ENCODE assay signal across 16 cellular contexts in the genomic region with DNA sequence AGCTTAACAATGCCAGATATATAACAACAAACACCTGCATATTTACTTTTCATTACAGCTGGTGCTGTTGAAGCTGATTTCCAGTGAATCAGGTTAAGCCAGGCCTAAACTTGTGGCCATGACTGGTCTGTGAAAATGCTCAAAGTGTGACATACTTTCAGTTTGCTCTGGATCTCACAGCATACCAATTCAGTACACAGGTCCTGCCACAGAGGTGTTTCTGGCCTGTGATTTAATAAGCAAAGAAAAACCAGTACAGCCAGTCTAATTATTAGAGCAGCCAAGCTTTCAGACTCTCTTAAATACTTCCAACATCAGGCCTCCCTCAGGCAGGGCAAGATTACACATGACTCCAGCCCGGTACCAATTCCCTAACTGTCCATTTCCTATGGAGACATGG. TPM values are rescaled to one million over a fixed set of nuclear protein-coding genes. Genes with fewer than 3 reads are reported as not detected.
DNase-seq lines count a peak whose midpoint lies in the region; ATAC-seq, FAIRE-seq and TF ChIP-seq lines count a peak whose summit lies in the region.
"Had no signal": no experiment of that assay in that cellular context is flagged by ENCODE, and none has a peak within 500 bp of the region (broad histone marks: within the 10 kb centered on the region; RNA-seq: fewer than 3 reads in every experiment).

No MANE protein-coding gene starts in this region.

- H3K9me3 ChIP-seq in suprapubic skin: no peaks in the 10 kb centered on the region
- H3K9me3 ChIP-seq: esophagus muscularis mucosa, right lobe of liver, thoracic aorta had no signal

- no peaks in the 10 kb centered on the region for H3K36me3 ChIP-seq in suprapubic skin
- H3K36me3 ChIP-seq: cardiac muscle cell, esophagus muscularis mucosa, right lobe of liver, thoracic aorta had no signal

- H3K27me3 ChIP-seq in suprapubic skin: no peaks in the 10 kb centered on the region
- H3K27me3 ChIP-seq: cardiac muscle cell, esophagus muscularis mucosa, right lobe of liver had no signal

- DNase-seq in GM19239 (ENCODE audit: insufficient read length, low spot score) (peak; percentile 28), HT-29 (ENCODE audit: low spot score) (peak; percentile 26), immature natural killer cell (peak; percentile 52 to 70 (median 59)), suprapubic skin (ENCODE audit: low spot score in 2 of 2) (no peak), OCI-M2 (lab: John Stamatoyannopoulos, UW; ENCODE audit: unreplicated experiment) (no peak), NCI-H446 (lab: John Stamatoyannopoulos, UW) (no peak)
- DNase-seq in stimulated activated naive CD8-positive, alpha-beta T cell treated with anti-CD3 and anti-CD28 coated beads, Interleukin-15, amount 100 ng/mL, for 72 hours: no peak
- no peak for DNase-seq in activated CD8-positive, alpha-beta memory T cell treated with anti-CD3 and anti-CD28 coated beads, Interleukin-2, amount 50 U/mL, for 4 hours
- DNase-seq: activated CD4-positive, alpha-beta T cell treated with anti-CD3 and anti-CD28 coated beads, Interleukin-2, amount 50 U/mL, for 1 hour; IMR-90; NCI-H1694 treated with DMSO at 0.1 percent for 48 hours; right lobe of liver had no signal

- H3K4me1 Mint-ChIP-seq in immature natural killer cell: peaks cover 72 to 87% of the 10 kb centered on the region in 2 donors
- H3K4me1 Mint-ChIP-seq in stimulated activated naive CD8-positive, alpha-beta T cell treated with anti-CD3 and anti-CD28 coated beads, Interleukin-15, amount 100 ng/mL, for 72 hours: peaks cover 18% of the 10 kb centered on the region

- ATAC-seq in stimulated activated naive CD8-positive, alpha-beta T cell treated with anti-CD3 and anti-CD28 coated beads, Interleukin-15, amount 100 ng/mL, for 72 hours: no peak

- H3K4me1 ChIP-seq in suprapubic skin: peaks cover 59% of the 10 kb centered on the region
- H3K4me1 ChIP-seq: right lobe of liver had no signal

- H3K9me3 Mint-ChIP-seq in immature natural killer cell: no peaks in the 10 kb centered on the region
- H3K9me3 Mint-ChIP-seq in stimulated activated naive CD8-positive, alpha-beta T cell treated with anti-CD3 and anti-CD28 coated beads, Interleukin-15, amount 100 ng/mL, for 72 hours: no peaks in the 10 kb centered on the region

- H3K36me3 Mint-ChIP-seq in immature natural killer cell: peaks cover 0 to 5% (median 0%) of the 10 kb centered on the region in 3 donors

- WGBS in suprapubic skin: 40% methylated on average over 1 of the region's 1 CpG

- no peak for TF ChIP-seq EP300 in suprapubic skin (IDR thresholded peaks at IDR 0.05)

- peak overlapping the region; percentile 53 to 85 (median 80) for H3K4me3 Mint-ChIP-seq in immature natural killer cell
- H3K4me3 Mint-ChIP-seq in stimulated activated naive CD8-positive, alpha-beta T cell treated with anti-CD3 and anti-CD28 coated beads, Interleukin-15, amount 100 ng/mL, for 72 hours: no peak overlapping the region

- H3K27ac Mint-ChIP-seq in immature natural killer cell: peak overlapping the region; percentile 96 to 100 (median 99)
- H3K27ac Mint-ChIP-seq in stimulated activated naive CD8-positive, alpha-beta T cell treated with anti-CD3 and anti-CD28 coated beads, Interleukin-15, amount 100 ng/mL, for 72 hours: no peak overlapping the region

- FAIRE-seq in GM19239 (lab: Jason Lieb, UNC): peak; percentile 8

- no peak overlapping the region for H3K4me3 ChIP-seq in suprapubic skin
- H3K4me3 ChIP-seq: cardiac muscle cell, esophagus muscularis mucosa, right lobe of liver, thoracic aorta had no signal

- TF ChIP-seq CTCF in suprapubic skin (IDR thresholded peaks at IDR 0.05): no peak

- peaks cover 4 to 14% (median 14%) of the 10 kb centered on the region in 3 donors for H3K27me3 Mint-ChIP-seq in immature natural killer cell (ENCODE audit: low read depth in 3 of 3)
- H3K27me3 Mint-ChIP-seq in stimulated activated naive CD8-positive, alpha-beta T cell treated with anti-CD3 and anti-CD28 coated beads, Interleukin-15, amount 100 ng/mL, for 72 hours: peaks cover 8% of the 10 kb centered on the region

- peak overlapping the region; percentile 88 for H3K27ac ChIP-seq in suprapubic skin
- H3K27ac ChIP-seq: cardiac muscle cell, esophagus muscularis mucosa, right lobe of liver, thoracic aorta had no signal

- TF ChIP-seq POLR2A in suprapubic skin (IDR thresholded peaks at IDR 0.05): no peak

RNA-seq across cellular contexts. Expression of a gene that starts 27.4 kb away (rescaled TPM):
- total RNA-seq in HT-29 (2014; rRNA removed; shearing (Covaris generic)): 2.9 and 3.0 TPM in 2 replicates
- polyA plus RNA-seq in immature natural killer cell: 10 to 100 TPM; 12.4 to 19.2 (median 15.2) TPM
- 10 to 100 TPM; 11.2 to 18.1 (median 16.4) TPM for total RNA-seq in suprapubic skin
- total RNA-seq: T-helper 2 cell treated with Interferon-gamma antibody and Interleukin-4, amounts not matched to agents 100 ng/mL and 5 ng/mL, for 36 hours had no signal

Comparison
In these comparisons a context has a peak if more than half of its experiments do, and no peak if none do; other contexts are left out.
1. DNase-seq: peak in GM19239 (single experiment), HT-29 (single experiment) and immature natural killer cell (3 of 3); none in suprapubic skin (0 of 2), stimulated activated naive CD8-positive, alpha-beta T cell treated with anti-CD3 and anti-CD28 coated beads, Interleukin-15, amount 100 ng/mL, for 72 hours (0 of 2), activated CD8-positive, alpha-beta memory T cell treated with anti-CD3 and anti-CD28 coated beads, Interleukin-2, amount 50 U/mL, for 4 hours (single experiment), OCI-M2 (single experiment) and NCI-H446 (0 of 2).
2. H3K27ac Mint-ChIP-seq: peak in immature natural killer cell (6 of 6); none in stimulated activated naive CD8-positive, alpha-beta T cell treated with anti-CD3 and anti-CD28 coated beads, Interleukin-15, amount 100 ng/mL, for 72 hours (0 of 2).
3. H3K4me3 Mint-ChIP-seq: peak in immature natural killer cell (5 of 5); none in stimulated activated naive CD8-positive, alpha-beta T cell treated with anti-CD3 and anti-CD28 coated beads, Interleukin-15, amount 100 ng/mL, for 72 hours (0 of 2).